ENCODE assay signal across 35 cellular contexts in genomic region chrX:31889028-31889427, GRCh38.
"Had no signal": no experiment of that assay in that cellular context is flagged by ENCODE, and none has a peak within 500 bp of the region (broad histone marks: within the 10 kb centered on the region; RNA-seq: fewer than 3 reads in every experiment).

No MANE protein-coding gene starts in this region.

- H3K27me3 ChIP-seq: body of pancreas, esophagus muscularis mucosa, foreskin keratinocyte, gastrocnemius medialis, heart left ventricle had no signal

- H3K9me3 Mint-ChIP-seq: activated B cell treated with CpG ODN at 0.5 μM for 24 hours; activated CD8-positive, alpha-beta T cell treated with anti-CD3 and anti-CD28 coated beads for 36 hours; activated naive CD4-positive, alpha-beta T cell treated with anti-CD3 and anti-CD28 coated beads, Interleukin-2, amount 10 ng/mL, durations not matched to agents 7 days and 5 days; activated naive CD4-positive, alpha-beta T cell treated with anti-CD3 and anti-CD28 coated beads, Interleukin-2, amount 50 U/mL, for 72 hours; activated naive CD8-positive, alpha-beta T cell treated with anti-CD3 and anti-CD28 coated beads, Interleukin-2, amount 10 ng/mL, durations not matched to agents 7 days and 5 days; activated T-helper 1 cell treated with anti-CD3 and anti-CD28 coated beads, Interleukin-12 subunit alpha, Interleukin-12 subunit beta, Interleukin-2, Interleukin-4 antibody, amounts not matched to agents 30 ng/mL and 10 ng/mL and 1 ng/mL, durations not matched to agents 14 hours and 24 hours and 36 hours; activated T-helper 2 cell treated with anti-CD3 and anti-CD28 coated beads, Interferon-gamma antibody, Interleukin-2, Interleukin-4, amounts not matched to agents 10 μg/mL and 5 μg/mL and 100 μg/mL, durations not matched to agents 14 hours and 24 hours and 36 hours; central memory CD8-positive, alpha-beta T cell; T-cell; T-helper 1 cell treated with Interleukin-12 subunit alpha and Interleukin-12 subunit beta and Interleukin-4 antibody, amounts not matched to agents 30 μg/mL and 1 μg/mL, for 36 hours had no signal

- H3K27ac Mint-ChIP-seq: activated B cell treated with CpG ODN at 0.5 μM for 24 hours; activated CD8-positive, alpha-beta memory T cell treated with anti-CD3 and anti-CD28 coated beads, Interleukin-2, amount 10 ng/mL, durations not matched to agents 7 days and 5 days; activated CD8-positive, alpha-beta T cell treated with anti-CD3 and anti-CD28 coated beads for 36 hours; activated naive CD4-positive, alpha-beta T cell treated with anti-CD3 and anti-CD28 coated beads, Interleukin-2, amount 10 ng/mL, durations not matched to agents 7 days and 5 days; activated naive CD4-positive, alpha-beta T cell treated with anti-CD3 and anti-CD28 coated beads, Interleukin-2, amount 50 U/mL, for 72 hours; activated naive CD8-positive, alpha-beta T cell treated with anti-CD3 and anti-CD28 coated beads, Interleukin-2, amount 10 ng/mL, durations not matched to agents 7 days and 5 days; activated T-helper 1 cell treated with anti-CD3 and anti-CD28 coated beads, Interleukin-12 subunit alpha, Interleukin-12 subunit beta, Interleukin-2, Interleukin-4 antibody, amounts not matched to agents 30 ng/mL and 10 ng/mL and 1 ng/mL, durations not matched to agents 14 hours and 24 hours and 36 hours; activated T-helper 2 cell treated with anti-CD3 and anti-CD28 coated beads, Interferon-gamma antibody, Interleukin-2, Interleukin-4, amounts not matched to agents 10 μg/mL and 5 μg/mL and 100 μg/mL, durations not matched to agents 14 hours and 24 hours and 36 hours; effector memory CD8-positive, alpha-beta T cell; T-cell; T-helper 1 cell treated with Interleukin-12 subunit alpha and Interleukin-12 subunit beta and Interleukin-4 antibody, amounts not matched to agents 30 μg/mL and 1 μg/mL, for 36 hours had no signal

- H3K9me3 ChIP-seq: body of pancreas, esophagus muscularis mucosa, gastrocnemius medialis, heart left ventricle had no signal

- H3K27ac ChIP-seq: body of pancreas, esophagus muscularis mucosa, foreskin keratinocyte, gastrocnemius medialis, heart left ventricle, WERI-Rb-1 had no signal

- H3K4me3 ChIP-seq: body of pancreas, esophagus muscularis mucosa, gastrocnemius medialis, heart left ventricle had no signal

- H3K36me3 Mint-ChIP-seq: activated CD8-positive, alpha-beta memory T cell treated with anti-CD3 and anti-CD28 coated beads, Interleukin-2, amount 10 ng/mL, durations not matched to agents 7 days and 5 days; activated naive CD4-positive, alpha-beta T cell treated with anti-CD3 and anti-CD28 coated beads, Interleukin-2, amount 10 ng/mL, durations not matched to agents 7 days and 5 days; activated naive CD4-positive, alpha-beta T cell treated with anti-CD3 and anti-CD28 coated beads, Interleukin-2, amount 50 U/mL, for 72 hours; activated naive CD8-positive, alpha-beta T cell treated with anti-CD3 and anti-CD28 coated beads, Interleukin-2, amount 10 ng/mL, durations not matched to agents 7 days and 5 days; T-cell had no signal

- DNase-seq: activated B cell treated with CpG ODN at 0.5 μM for 24 hours; activated CD4-positive, alpha-beta T cell treated with anti-CD3 and anti-CD28 coated beads for 48 hours; activated CD4-positive, alpha-beta T cell treated with anti-CD3 and anti-CD28 coated beads, Interleukin-2, amount 50 U/mL, for 1 hour; activated CD4-positive, alpha-beta T cell treated with anti-CD3 and anti-CD28 coated beads, Interleukin-2, amount 50 U/mL, for 48 hours; activated CD8-positive, alpha-beta memory T cell treated with anti-CD3 and anti-CD28 coated beads, Interleukin-2, amount 10 ng/mL, durations not matched to agents 7 days and 5 days; activated CD8-positive, alpha-beta memory T cell treated with anti-CD3 and anti-CD28 coated beads, Interleukin-2, amount 50 U/mL, for 4 hours; activated CD8-positive, alpha-beta T cell treated with anti-CD3 and anti-CD28 coated beads for 36 hours; activated effector memory CD4-positive, alpha-beta T cell treated with anti-CD3 and anti-CD28 coated beads, Interleukin-2, amount 50 U/mL, for 16 hours; activated naive CD4-positive, alpha-beta T cell; activated naive CD4-positive, alpha-beta T cell treated with anti-CD3 and anti-CD28 coated beads, Interleukin-2, amount 10 ng/mL, durations not matched to agents 7 days and 5 days; activated naive CD8-positive, alpha-beta T cell treated with anti-CD3 and anti-CD28 coated beads, Interleukin-2, amount 10 ng/mL, durations not matched to agents 7 days and 5 days; activated T-cell treated with anti-CD3 and anti-CD28 coated beads, Interleukin-2, amount 50 U/mL, for 1 hour; activated T-cell treated with anti-CD3 and anti-CD28 coated beads, Interleukin-2, amount 50 U/mL, for 48 hours; amniotic stem cell; body of pancreas; cortex of kidney; dermis blood vessel endothelial cell; effector CD4-positive, alpha-beta T cell; effector memory CD8-positive, alpha-beta T cell; erythroblast; foreskin keratinocyte; gastrocnemius medialis; glutamatergic neuron; heart left ventricle; SW 1271; T-cell; T-helper 9 cell; WERI-Rb-1 had no signal

- H3K4me3 Mint-ChIP-seq: activated B cell treated with CpG ODN at 0.5 μM for 24 hours; activated CD8-positive, alpha-beta memory T cell treated with anti-CD3 and anti-CD28 coated beads, Interleukin-2, amount 10 ng/mL, durations not matched to agents 7 days and 5 days; activated CD8-positive, alpha-beta T cell treated with anti-CD3 and anti-CD28 coated beads for 36 hours; activated naive CD4-positive, alpha-beta T cell treated with anti-CD3 and anti-CD28 coated beads, Interleukin-2, amount 10 ng/mL, durations not matched to agents 7 days and 5 days; activated naive CD8-positive, alpha-beta T cell treated with anti-CD3 and anti-CD28 coated beads, Interleukin-2, amount 10 ng/mL, durations not matched to agents 7 days and 5 days; activated T-helper 1 cell treated with anti-CD3 and anti-CD28 coated beads, Interleukin-12 subunit alpha, Interleukin-12 subunit beta, Interleukin-2, Interleukin-4 antibody, amounts not matched to agents 30 ng/mL and 10 ng/mL and 1 ng/mL, durations not matched to agents 14 hours and 24 hours and 36 hours; central memory CD8-positive, alpha-beta T cell; effector memory CD8-positive, alpha-beta T cell; T-cell; T-helper 1 cell treated with Interleukin-12 subunit alpha and Interleukin-12 subunit beta and Interleukin-4 antibody, amounts not matched to agents 30 μg/mL and 1 μg/mL, for 36 hours had no signal

- ATAC-seq: activated CD4-positive, CD25-positive, alpha-beta regulatory T cell treated with anti-CD3 and anti-CD28 coated beads, Interleukin-2, amount 50 U/mL, for 24 hours; activated CD8-positive, alpha-beta memory T cell treated with anti-CD3 and anti-CD28 coated beads, Interleukin-2, amount 10 ng/mL, durations not matched to agents 7 days and 5 days; activated CD8-positive, alpha-beta T cell treated with anti-CD3 and anti-CD28 coated beads for 36 hours; activated naive CD4-positive, alpha-beta T cell treated with anti-CD3 and anti-CD28 coated beads, Interleukin-2, amount 50 U/mL, for 72 hours; effector memory CD8-positive, alpha-beta T cell; foreskin keratinocyte; gastrocnemius medialis; heart left ventricle; T-cell had no signal

- H3K4me1 Mint-ChIP-seq: activated B cell treated with CpG ODN at 0.5 μM for 24 hours; activated CD8-positive, alpha-beta memory T cell treated with anti-CD3 and anti-CD28 coated beads, Interleukin-2, amount 10 ng/mL, durations not matched to agents 7 days and 5 days; activated naive CD4-positive, alpha-beta T cell treated with anti-CD3 and anti-CD28 coated beads, Interleukin-2, amount 10 ng/mL, durations not matched to agents 7 days and 5 days; activated naive CD8-positive, alpha-beta T cell treated with anti-CD3 and anti-CD28 coated beads, Interleukin-2, amount 10 ng/mL, durations not matched to agents 7 days and 5 days; central memory CD8-positive, alpha-beta T cell; T-cell had no signal

- H3K4me1 ChIP-seq: body of pancreas, esophagus muscularis mucosa, foreskin keratinocyte, gastrocnemius medialis, heart left ventricle had no signal

- H3K27me3 Mint-ChIP-seq: activated B cell treated with CpG ODN at 0.5 μM for 24 hours; activated CD8-positive, alpha-beta memory T cell treated with anti-CD3 and anti-CD28 coated beads, Interleukin-2, amount 10 ng/mL, durations not matched to agents 7 days and 5 days; activated CD8-positive, alpha-beta T cell treated with anti-CD3 and anti-CD28 coated beads for 36 hours; activated naive CD4-positive, alpha-beta T cell treated with anti-CD3 and anti-CD28 coated beads, Interleukin-2, amount 10 ng/mL, durations not matched to agents 7 days and 5 days; activated naive CD8-positive, alpha-beta T cell treated with anti-CD3 and anti-CD28 coated beads, Interleukin-2, amount 10 ng/mL, durations not matched to agents 7 days and 5 days; central memory CD8-positive, alpha-beta T cell; effector memory CD8-positive, alpha-beta T cell had no signal

- H3K36me3 ChIP-seq: esophagus muscularis mucosa, gastrocnemius medialis, heart left ventricle, WERI-Rb-1 had no signal
